In genomic region chr3:46661776-46662766, GRCh38 we compare ENCODE assay signal across 23 cellular contexts. TPM values are rescaled to one million over a fixed set of nuclear protein-coding genes. Genes with fewer than 3 reads are reported as not detected.
DNase-seq lines count a peak whose midpoint lies in the region; ATAC-seq and TF ChIP-seq lines count a peak whose summit lies in the region.
"Had no signal": no experiment of that assay in that cellular context is flagged by ENCODE, and none has a peak within 500 bp of the region (broad histone marks: within the 10 kb centered on the region; RNA-seq: fewer than 3 reads in every experiment).

No MANE protein-coding gene starts in this region.

- H3K4me1 ChIP-seq in right atrium auricular region (peaks cover 0 to 50% of the 10 kb centered on the region in 2 donors), colonic mucosa (no peaks in the 10 kb centered on the region)

- TF ChIP-seq CTCF in right atrium auricular region (IDR thresholded peaks at IDR 0.05) (no peak), colonic mucosa (IDR thresholded peaks at IDR 0.05) (no peak), omental fat pad (IDR thresholded peaks at IDR 0.05) (no peak)

- no peak overlapping the region for H3K27ac ChIP-seq in right atrium auricular region
- no peak overlapping the region for H3K27ac ChIP-seq in colonic mucosa
- H3K27ac ChIP-seq: body of pancreas, neutrophil, upper lobe of left lung had no signal

- intact Hi-C loops in left cardiac atrium (cut with DNase I), result no loop called here
- intact Hi-C loops in colonic mucosa (cut with DNase I), result no loop called here

- no peak overlapping the region for H3K9ac ChIP-seq in colonic mucosa (ENCODE audit: low read depth in 2 of 2, low read length in 2 of 2)

- DNase-seq in right atrium auricular region (ENCODE audit: low spot score) (peak; percentile 49), left cardiac atrium (no peak), colonic mucosa (peak; percentile 13), mesenteric fat pad (ENCODE audit: low spot score) (peak; percentile 74), pons (ENCODE audit: low spot score) (no peak), DMS53 (lab: John Stamatoyannopoulos, UW) (no peak), omental fat pad (ENCODE audit: low spot score) (no peak)
- no peak for DNase-seq in central memory CD4-positive, alpha-beta T cell
- DNase-seq: activated naive CD4-positive, alpha-beta T cell treated with anti-CD3 and anti-CD28 coated beads, Interleukin-2, amount 50 U/mL, for 16 hours; effector CD8-positive, alpha-beta T cell; GOT3; NCI-H2081 treated with DMSO at 0.1 percent for 48 hours; NCI-H774; small intestine; upper lobe of left lung had no signal

- no peaks in the 10 kb centered on the region for H3K27me3 ChIP-seq in right atrium auricular region
- H3K27me3 ChIP-seq in colonic mucosa, result no peaks in the 10 kb centered on the region
- H3K27me3 ChIP-seq: body of pancreas, neutrophil, upper lobe of left lung had no signal

- no peaks in the 10 kb centered on the region for H3K36me3 ChIP-seq in right atrium auricular region
- no peaks in the 10 kb centered on the region for H3K36me3 ChIP-seq in colonic mucosa
- H3K36me3 ChIP-seq: neutrophil, upper lobe of left lung had no signal

- H3K9me3 ChIP-seq in right atrium auricular region (no peaks in the 10 kb centered on the region), colonic mucosa (no peaks in the 10 kb centered on the region)
- H3K9me3 ChIP-seq: body of pancreas, neutrophil, upper lobe of left lung had no signal

- no peak for ATAC-seq in left cardiac atrium
- ATAC-seq in omental fat pad (ENCODE audit: low FRiP score), result no peak
- ATAC-seq: body of pancreas; GM12878; stimulated activated effector memory CD8-positive, alpha-beta T cell treated with anti-CD3 and anti-CD28 coated beads, Interleukin-12 subunit alpha, Interleukin-12 subunit beta, amount 100 ng/mL, for 72 hours had no signal

- H3K4me3 ChIP-seq in right atrium auricular region (no peak overlapping the region), colonic mucosa (no peak overlapping the region)
- H3K4me3 ChIP-seq: body of pancreas, GM12878, upper lobe of left lung had no signal

RNA-seq across cellular contexts. Expression of gene ALS2CL, which starts 31.4 kb away (rescaled TPM):
- total RNA-seq in right atrium auricular region, result 10 to 100 TPM in 1 of 2 donors, 1 to 10 TPM in 1; 8.3 to 12.5 TPM
- 10 to 100 TPM; 17.3 to 23.8 TPM for total RNA-seq in left cardiac atrium
- 10 to 100 TPM; 21.8 to 40.3 TPM for total RNA-seq in colonic mucosa
- 8.4 TPM for total RNA-seq in mesenteric fat pad
- total RNA-seq in omental fat pad, result 10 to 100 TPM in 1 of 4 donors, 1 to 10 TPM in 3; 3.7 to 30.6 (median 6.7) TPM

RNA-seq across cellular contexts. Expression of gene TMIE, which starts 39.1 kb away (rescaled TPM):
- total RNA-seq in right atrium auricular region, result not detected
- total RNA-seq in left cardiac atrium, result under 1 TPM; 0.44 to 0.91 TPM
- under 1 TPM in 1 of 2 donors, not detected in 1; 0.13 TPM for total RNA-seq in colonic mucosa
- total RNA-seq in mesenteric fat pad, result 0.19 TPM
- total RNA-seq in omental fat pad, result under 1 TPM in 1 of 4 donors, not detected in 3; 0.79 TPM
- total RNA-seq: body of pancreas; fibroblast of villous mesenchyme; GM12878; RPMI7951; T-helper 1 cell treated with Interleukin-12 subunit alpha and Interleukin-12 subunit beta and Interleukin-4 antibody, amounts not matched to agents 30 ng/mL and 1 ng/mL, for 36 hours had no signal

RNA-seq across cellular contexts. Expression of gene FAM240A, which starts 49.7 kb away (rescaled TPM):
- not detected for total RNA-seq in right atrium auricular region
- total RNA-seq in left cardiac atrium, result not detected
- not detected for total RNA-seq in colonic mucosa
- not detected for total RNA-seq in mesenteric fat pad
- total RNA-seq in omental fat pad, result not detected
- total RNA-seq: body of pancreas; fibroblast of villous mesenchyme; GM12878; M059J; RPMI7951; T-helper 1 cell treated with Interleukin-12 subunit alpha and Interleukin-12 subunit beta and Interleukin-4 antibody, amounts not matched to agents 30 ng/mL and 1 ng/mL, for 36 hours; upper lobe of left lung had no signal

RNA-seq across cellular contexts. Expression of gene PRSS50, which starts 55.6 kb away (rescaled TPM):
- total RNA-seq in right atrium auricular region, result under 1 TPM in 1 of 2 donors, not detected in 1; 0.12 TPM
- total RNA-seq in left cardiac atrium, result not detected
- total RNA-seq in colonic mucosa, result not detected
- total RNA-seq in mesenteric fat pad, result not detected
- under 1 TPM in 1 of 4 donors, not detected in 3; 0.32 TPM for total RNA-seq in omental fat pad
- total RNA-seq: fibroblast of villous mesenchyme; GM12878; M059J; RPMI7951; T-helper 1 cell treated with Interleukin-12 subunit alpha and Interleukin-12 subunit beta and Interleukin-4 antibody, amounts not matched to agents 30 ng/mL and 1 ng/mL, for 36 hours had no signal

Comparison
In these comparisons a context has a peak if more than half of its experiments do, and no peak if none do; other contexts are left out.
1. DNase-seq: peak in right atrium auricular region (single experiment), colonic mucosa (single experiment) and mesenteric fat pad (single experiment); none in left cardiac atrium (single experiment), pons (single experiment), central memory CD4-positive, alpha-beta T cell (single experiment), DMS53 (single experiment) and omental fat pad (single experiment).